Comparison of ENCODE assay signal across 24 cellular contexts in the genomic region with DNA sequence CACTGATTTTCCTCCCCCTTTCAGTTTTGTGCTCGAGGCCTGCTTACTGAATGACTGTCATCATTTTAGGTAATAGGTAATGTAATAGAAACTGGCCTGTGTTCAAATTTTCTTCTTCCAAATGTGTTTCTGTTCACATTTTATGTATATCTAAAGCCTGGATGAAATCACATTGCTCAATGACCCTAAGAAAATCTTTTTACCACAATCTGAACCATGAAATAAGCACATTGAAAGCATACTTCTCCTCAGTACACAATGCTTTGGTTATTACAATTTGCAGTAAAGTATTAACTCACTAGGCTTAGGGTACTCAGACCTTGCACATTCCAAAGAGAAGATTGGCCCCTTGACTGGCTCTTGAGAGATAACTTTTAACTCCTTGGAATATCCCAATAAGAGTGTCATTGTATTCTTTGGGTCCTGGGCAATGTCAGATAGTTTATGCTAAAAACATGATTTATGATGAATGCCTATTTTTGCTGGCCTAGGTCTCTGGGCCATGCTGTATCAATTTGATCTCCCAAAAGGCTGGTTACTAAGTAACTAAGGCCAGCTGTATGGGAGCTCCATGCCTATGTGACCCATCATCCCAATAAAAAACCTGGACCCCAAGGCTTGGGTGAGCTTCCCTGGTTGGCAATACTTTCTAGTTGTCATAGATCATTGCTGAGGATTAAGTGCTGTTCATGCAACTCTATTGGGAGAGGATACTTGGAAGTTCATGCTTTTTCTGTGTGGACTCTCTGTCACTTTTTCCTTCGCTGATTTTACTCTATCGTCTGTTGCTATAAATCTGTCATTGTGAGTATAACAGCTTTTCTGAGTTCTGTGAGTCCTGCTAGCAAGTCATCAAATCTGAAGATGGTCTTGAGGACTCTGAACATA.
"Had no signal": no experiment of that assay in that cellular context is flagged by ENCODE, and none has a peak within 500 bp of the region (broad histone marks: within the 10 kb centered on the region; RNA-seq: fewer than 3 reads in every experiment).

No MANE protein-coding gene starts in this region.

- H3K27ac Mint-ChIP-seq: activated B cell treated with CpG ODN at 0.5 μM for 24 hours; activated CD4-positive, alpha-beta T cell treated with anti-CD3 and anti-CD28 coated beads, Interleukin-2, amount 10 ng/mL, durations not matched to agents 7 days and 5 days; activated naive CD4-positive, alpha-beta T cell treated with anti-CD3 and anti-CD28 coated beads for 36 hours; neural progenitor cell; progenitor cell of endocrine pancreas; T-cell had no signal

- H3K36me3 ChIP-seq: ascending aorta, esophagus squamous epithelium, gastrocnemius medialis, heart right ventricle, left lung, neural progenitor cell, right atrium auricular region, tibial nerve had no signal

- H3K9me3 ChIP-seq: ascending aorta, esophagus squamous epithelium, gastrocnemius medialis, heart right ventricle, left lung, right atrium auricular region, tibial nerve had no signal

- H2AFZ ChIP-seq: neural progenitor cell had no signal

- H3K27me3 Mint-ChIP-seq: activated B cell treated with CpG ODN at 0.5 μM for 24 hours; activated CD4-positive, alpha-beta T cell treated with anti-CD3 and anti-CD28 coated beads, Interleukin-2, amount 10 ng/mL, durations not matched to agents 7 days and 5 days; progenitor cell of endocrine pancreas; T-cell had no signal

- H3K27me3 ChIP-seq: ascending aorta, esophagus squamous epithelium, gastrocnemius medialis, heart right ventricle, left lung, neural progenitor cell, right atrium auricular region, tibial nerve had no signal

- DNase-seq: activated B cell treated with CpG ODN at 0.5 μM for 24 hours; activated CD4-positive, alpha-beta T cell treated with anti-CD3 and anti-CD28 coated beads, Interleukin-2, amount 10 ng/mL, durations not matched to agents 7 days and 5 days; activated CD8-positive, alpha-beta memory T cell treated with anti-CD3 and anti-CD28 coated beads, Interleukin-2, amount 50 U/mL, for 4 hours; activated naive CD4-positive, alpha-beta T cell treated with anti-CD3 and anti-CD28 coated beads for 36 hours; activated T-cell treated with anti-CD3 and anti-CD28 coated beads, Interleukin-2, amount 50 U/mL, for 4 hours; dermis blood vessel endothelial cell; effector memory CD4-positive, alpha-beta T cell; esophagus squamous epithelium; gastrocnemius medialis; heart right ventricle; left lung; midbrain; stimulated activated CD4-positive, alpha-beta T cell treated with anti-CD3 and anti-CD28 coated beads, Interleukin-2, amount 100 ng/mL, for 24 hours; stimulated activated naive CD8-positive, alpha-beta T cell treated with anti-CD3 and anti-CD28 coated beads, Interleukin-15, Interleukin-2, amounts not matched to agents 100 U/mL and 50 U/mL, for 24 hours; T-cell had no signal

- H3K9me3 Mint-ChIP-seq: activated B cell treated with CpG ODN at 0.5 μM for 24 hours; activated CD4-positive, alpha-beta T cell treated with anti-CD3 and anti-CD28 coated beads, Interleukin-2, amount 10 ng/mL, durations not matched to agents 7 days and 5 days; activated naive CD4-positive, alpha-beta T cell treated with anti-CD3 and anti-CD28 coated beads for 36 hours; activated T-cell treated with anti-CD3 and anti-CD28 coated beads, Interleukin-2, amount 50 U/mL, for 4 hours; neural progenitor cell; T-cell had no signal

- H3K4me2 ChIP-seq: neural progenitor cell had no signal

- ATAC-seq: activated T-cell treated with anti-CD3 and anti-CD28 coated beads, Interleukin-2, amount 50 U/mL, for 4 hours; gastrocnemius medialis; heart right ventricle; left lung; SK-N-SH treated with all-trans-retinoic acid at 6 μM for 48 hours; stimulated activated naive CD8-positive, alpha-beta T cell treated with anti-CD3 and anti-CD28 coated beads, Interleukin-15, Interleukin-2, amounts not matched to agents 100 U/mL and 50 U/mL, for 24 hours; T-cell had no signal

- H3K4me1 ChIP-seq: ascending aorta, esophagus squamous epithelium, gastrocnemius medialis, heart right ventricle, left lung, neural progenitor cell, right atrium auricular region, tibial nerve had no signal

- FAIRE-seq: endothelial cell of umbilical vein, islet of Langerhans, urothelium cell line had no signal

- H3K36me3 Mint-ChIP-seq: T-cell had no signal

- H3K9ac ChIP-seq: neural progenitor cell had no signal

- H3K4me3 Mint-ChIP-seq: activated B cell treated with CpG ODN at 0.5 μM for 24 hours; activated CD4-positive, alpha-beta T cell treated with anti-CD3 and anti-CD28 coated beads, Interleukin-2, amount 10 ng/mL, durations not matched to agents 7 days and 5 days; activated naive CD4-positive, alpha-beta T cell treated with anti-CD3 and anti-CD28 coated beads for 36 hours; activated T-cell treated with anti-CD3 and anti-CD28 coated beads, Interleukin-2, amount 50 U/mL, for 4 hours; neural progenitor cell; T-cell had no signal

- H3K4me3 ChIP-seq: ascending aorta, esophagus squamous epithelium, gastrocnemius medialis, heart right ventricle, left lung, neural progenitor cell, right atrium auricular region, tibial nerve had no signal

- H3K4me1 Mint-ChIP-seq: T-cell had no signal

- H3K27ac ChIP-seq: ascending aorta, esophagus squamous epithelium, gastrocnemius medialis, heart right ventricle, left lung, neural progenitor cell, right atrium auricular region, tibial nerve had no signal
